1 cellular context compared by ENCODE assay signal in the genomic region with DNA sequence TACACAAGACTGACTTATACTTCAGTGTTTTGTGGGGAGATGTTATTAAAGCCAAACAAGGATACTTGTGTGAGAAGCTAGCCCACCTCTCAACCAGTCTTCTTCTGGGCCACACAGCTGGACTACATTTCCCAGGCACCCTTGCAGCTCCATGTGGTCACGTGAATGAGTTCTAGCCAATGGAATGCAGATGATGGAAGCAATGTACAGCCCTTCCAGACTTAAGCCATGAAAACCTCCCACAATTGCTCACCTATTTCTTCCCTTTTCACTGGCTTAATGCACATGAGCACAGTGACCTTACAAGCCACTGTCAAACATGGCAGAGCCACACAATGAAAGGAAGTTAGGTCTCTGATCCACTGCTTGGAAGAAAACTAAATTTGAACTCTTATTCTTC.
TF ChIP-seq lines count a peak whose summit lies in the region.

No MANE protein-coding gene starts in this region.

TF ChIP-seq in endothelial cell of umbilical vein, 7 proteins besides CTCF, POLR2A, EP300 and RAD21 (continued from another document):
- TF ChIP-seq, protein P1, sequence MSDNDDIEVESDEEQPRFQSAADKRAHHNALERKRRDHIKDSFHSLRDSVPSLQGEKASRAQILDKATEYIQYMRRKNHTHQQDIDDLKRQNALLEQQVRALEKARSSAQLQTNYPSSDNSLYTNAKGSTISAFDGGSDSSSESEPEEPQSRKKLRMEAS (IDR thresholded peaks at IDR 0.05; ENCODE audit: insufficient read depth, insufficient read length), result peak; percentile 42
- no peak for TF ChIP-seq JUN (IDR thresholded peaks at IDR 0.05; ENCODE audit: borderline replicate concordance, insufficient read depth, insufficient read length, low read depth)
- no peak for TF ChIP-seq EZH2 (IDR thresholded peaks at IDR 0.05; ENCODE audit: borderline replicate concordance, low read depth, low read length, severe bottlenecking)
- no peak for TF ChIP-seq FOS (IDR thresholded peaks at IDR 0.05; ENCODE audit: borderline replicate concordance, insufficient read depth, low read length)
